In genomic region chr17:5583426-5584382, GRCh38 we compare ENCODE assay signal across 1 cellular context.
TF ChIP-seq lines count a peak whose summit lies in the region.

No MANE protein-coding gene starts in this region.

TF ChIP-seq in HCT116, 20 proteins besides CTCF, POLR2A, EP300 and RAD21 (continued from another document):
- no peak for TF ChIP-seq ZBTB33 (IDR thresholded peaks at IDR 0.05; ENCODE audit: extremely low read depth, insufficient replicate concordance, low read length)
- TF ChIP-seq JUND (IDR thresholded peaks at IDR 0.05): no peak
- TF ChIP-seq ZFX (IDR thresholded peaks at IDR 0.05): no peak
- no peak for TF ChIP-seq POLR2AphosphoS5 (IDR thresholded peaks at IDR 0.05; ENCODE audit: low read depth, low read length)
- TF ChIP-seq SP1 (IDR thresholded peaks at IDR 0.05; ENCODE audit: low read depth): no peak
- no peak for TF ChIP-seq CEBPB (IDR thresholded peaks at IDR 0.05; ENCODE audit: low read depth)
- no peak for TF ChIP-seq EZH2 (IDR thresholded peaks at IDR 0.05)
- no peak for TF ChIP-seq CBX3 (IDR thresholded peaks at IDR 0.05; ENCODE audit: low read depth)
- no peak for TF ChIP-seq ZNF274 (IDR thresholded peaks at IDR 0.05; ENCODE audit: low read depth, low read length)
- TF ChIP-seq ATF3 (IDR thresholded peaks at IDR 0.05): no peak
- no peak for TF ChIP-seq YY1 (IDR thresholded peaks at IDR 0.05; ENCODE audit: extremely low read depth, insufficient replicate concordance, low read depth, low read length)
- TF ChIP-seq MAX (IDR thresholded peaks at IDR 0.05): no peak
